ENCODE assay signal across 1 cellular context in the genomic region with DNA sequence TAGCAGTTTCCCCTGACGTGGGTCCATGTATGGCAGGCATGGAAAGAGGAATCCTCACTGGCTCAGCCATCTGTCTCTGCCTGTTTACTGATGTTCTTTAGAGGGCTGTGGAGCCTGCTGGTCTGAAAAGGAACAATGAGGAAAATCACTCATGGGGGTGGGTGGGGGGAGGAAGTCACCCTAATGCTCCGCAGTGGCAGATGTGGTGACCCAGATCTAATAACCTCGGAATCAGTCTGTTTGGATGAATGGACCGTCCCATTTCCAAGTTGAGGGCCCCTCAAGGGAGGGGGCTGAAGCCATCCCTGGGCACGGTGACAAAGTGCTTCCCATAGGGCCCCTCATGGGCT.
TF ChIP-seq lines count a peak whose summit lies in the region.

No MANE protein-coding gene starts in this region.

TF ChIP-seq in GM23338, 12 proteins besides CTCF, POLR2A, EP300 and RAD21:
- TF ChIP-seq, protein P1, sequence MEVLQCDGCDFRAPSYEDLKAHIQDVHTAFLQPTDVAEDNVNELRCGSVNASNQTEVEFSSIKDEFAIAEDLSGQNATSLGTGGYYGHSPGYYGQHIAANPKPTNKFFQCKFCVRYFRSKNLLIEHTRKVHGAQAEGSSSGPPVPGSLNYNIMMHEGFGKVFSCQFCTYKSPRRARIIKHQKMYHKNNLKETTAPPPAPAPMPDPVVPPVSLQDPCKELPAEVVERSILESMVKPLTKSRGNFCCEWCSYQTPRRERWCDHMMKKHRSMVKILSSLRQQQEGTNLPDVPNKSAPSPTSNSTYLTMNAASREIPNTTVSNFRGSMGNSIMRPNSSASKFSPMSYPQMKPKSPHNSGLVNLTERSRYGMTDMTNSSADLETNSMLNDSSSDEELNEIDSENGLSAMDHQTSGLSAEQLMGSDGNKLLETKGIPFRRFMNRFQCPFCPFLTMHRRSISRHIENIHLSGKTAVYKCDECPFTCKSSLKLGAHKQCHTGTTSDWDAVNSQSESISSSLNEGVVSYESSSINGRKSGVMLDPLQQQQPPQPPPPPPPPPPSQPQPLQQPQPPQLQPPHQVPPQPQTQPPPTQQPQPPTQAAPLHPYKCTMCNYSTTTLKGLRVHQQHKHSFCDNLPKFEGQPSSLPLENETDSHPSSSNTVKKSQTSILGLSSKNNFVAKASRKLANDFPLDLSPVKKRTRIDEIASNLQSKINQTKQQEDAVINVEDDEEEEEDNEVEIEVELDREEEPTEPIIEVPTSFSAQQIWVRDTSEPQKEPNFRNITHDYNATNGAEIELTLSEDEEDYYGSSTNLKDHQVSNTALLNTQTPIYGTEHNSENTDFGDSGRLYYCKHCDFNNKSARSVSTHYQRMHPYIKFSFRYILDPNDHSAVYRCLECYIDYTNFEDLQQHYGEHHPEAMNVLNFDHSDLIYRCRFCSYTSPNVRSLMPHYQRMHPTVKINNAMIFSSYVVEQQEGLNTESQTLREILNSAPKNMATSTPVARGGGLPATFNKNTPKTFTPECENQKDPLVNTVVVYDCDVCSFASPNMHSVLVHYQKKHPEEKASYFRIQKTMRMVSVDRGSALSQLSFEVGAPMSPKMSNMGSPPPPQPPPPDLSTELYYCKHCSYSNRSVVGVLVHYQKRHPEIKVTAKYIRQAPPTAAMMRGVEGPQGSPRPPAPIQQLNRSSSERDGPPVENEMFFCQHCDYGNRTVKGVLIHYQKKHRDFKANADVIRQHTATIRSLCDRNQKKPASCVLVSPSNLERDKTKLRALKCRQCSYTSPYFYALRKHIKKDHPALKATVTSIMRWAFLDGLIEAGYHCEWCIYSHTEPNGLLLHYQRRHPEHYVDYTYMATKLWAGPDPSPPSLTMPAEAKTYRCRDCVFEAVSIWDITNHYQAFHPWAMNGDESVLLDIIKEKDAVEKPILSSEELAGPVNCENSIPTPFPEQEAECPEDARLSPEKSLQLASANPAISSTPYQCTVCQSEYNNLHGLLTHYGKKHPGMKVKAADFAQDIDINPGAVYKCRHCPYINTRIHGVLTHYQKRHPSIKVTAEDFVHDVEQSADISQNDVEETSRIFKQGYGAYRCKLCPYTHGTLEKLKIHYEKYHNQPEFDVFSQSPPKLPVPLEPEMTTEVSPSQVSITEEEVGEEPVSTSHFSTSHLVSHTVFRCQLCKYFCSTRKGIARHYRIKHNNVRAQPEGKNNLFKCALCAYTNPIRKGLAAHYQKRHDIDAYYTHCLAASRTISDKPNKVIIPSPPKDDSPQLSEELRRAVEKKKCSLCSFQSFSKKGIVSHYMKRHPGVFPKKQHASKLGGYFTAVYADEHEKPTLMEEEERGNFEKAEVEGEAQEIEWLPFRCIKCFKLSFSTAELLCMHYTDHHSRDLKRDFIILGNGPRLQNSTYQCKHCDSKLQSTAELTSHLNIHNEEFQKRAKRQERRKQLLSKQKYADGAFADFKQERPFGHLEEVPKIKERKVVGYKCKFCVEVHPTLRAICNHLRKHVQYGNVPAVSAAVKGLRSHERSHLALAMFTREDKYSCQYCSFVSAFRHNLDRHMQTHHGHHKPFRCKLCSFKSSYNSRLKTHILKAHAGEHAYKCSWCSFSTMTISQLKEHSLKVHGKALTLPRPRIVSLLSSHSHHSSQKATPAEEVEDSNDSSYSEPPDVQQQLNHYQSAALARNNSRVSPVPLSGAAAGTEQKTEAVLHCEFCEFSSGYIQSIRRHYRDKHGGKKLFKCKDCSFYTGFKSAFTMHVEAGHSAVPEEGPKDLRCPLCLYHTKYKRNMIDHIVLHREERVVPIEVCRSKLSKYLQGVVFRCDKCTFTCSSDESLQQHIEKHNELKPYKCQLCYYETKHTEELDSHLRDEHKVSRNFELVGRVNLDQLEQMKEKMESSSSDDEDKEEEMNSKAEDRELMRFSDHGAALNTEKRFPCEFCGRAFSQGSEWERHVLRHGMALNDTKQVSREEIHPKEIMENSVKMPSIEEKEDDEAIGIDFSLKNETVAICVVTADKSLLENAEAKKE (CRISPR knock-in tag; IDR thresholded peaks at IDR 0.05): no peak
- TF ChIP-seq EZH2phosphoT487 (IDR thresholded peaks at IDR 0.05; ENCODE audit: unreplicated experiment): no peak
- no peak for TF ChIP-seq EZH2 (IDR thresholded peaks at IDR 0.05; ENCODE audit: low read depth, unreplicated experiment)
- TF ChIP-seq JUNB (IDR thresholded peaks at IDR 0.05; ENCODE audit: unreplicated experiment): no peak
- TF ChIP-seq STAT1 (IDR thresholded peaks at IDR 0.05; ENCODE audit: unreplicated experiment): no peak
- TF ChIP-seq POLR2AphosphoS5 (IDR thresholded peaks at IDR 0.05; ENCODE audit: low read depth): no peak
- TF ChIP-seq ZNF114 (CRISPR knock-in tag; IDR thresholded peaks at IDR 0.05): no peak
- TF ChIP-seq CREB1 (CRISPR knock-in tag; IDR thresholded peaks at IDR 0.05; ENCODE audit: low read depth): no peak
- TF ChIP-seq, protein P2, sequence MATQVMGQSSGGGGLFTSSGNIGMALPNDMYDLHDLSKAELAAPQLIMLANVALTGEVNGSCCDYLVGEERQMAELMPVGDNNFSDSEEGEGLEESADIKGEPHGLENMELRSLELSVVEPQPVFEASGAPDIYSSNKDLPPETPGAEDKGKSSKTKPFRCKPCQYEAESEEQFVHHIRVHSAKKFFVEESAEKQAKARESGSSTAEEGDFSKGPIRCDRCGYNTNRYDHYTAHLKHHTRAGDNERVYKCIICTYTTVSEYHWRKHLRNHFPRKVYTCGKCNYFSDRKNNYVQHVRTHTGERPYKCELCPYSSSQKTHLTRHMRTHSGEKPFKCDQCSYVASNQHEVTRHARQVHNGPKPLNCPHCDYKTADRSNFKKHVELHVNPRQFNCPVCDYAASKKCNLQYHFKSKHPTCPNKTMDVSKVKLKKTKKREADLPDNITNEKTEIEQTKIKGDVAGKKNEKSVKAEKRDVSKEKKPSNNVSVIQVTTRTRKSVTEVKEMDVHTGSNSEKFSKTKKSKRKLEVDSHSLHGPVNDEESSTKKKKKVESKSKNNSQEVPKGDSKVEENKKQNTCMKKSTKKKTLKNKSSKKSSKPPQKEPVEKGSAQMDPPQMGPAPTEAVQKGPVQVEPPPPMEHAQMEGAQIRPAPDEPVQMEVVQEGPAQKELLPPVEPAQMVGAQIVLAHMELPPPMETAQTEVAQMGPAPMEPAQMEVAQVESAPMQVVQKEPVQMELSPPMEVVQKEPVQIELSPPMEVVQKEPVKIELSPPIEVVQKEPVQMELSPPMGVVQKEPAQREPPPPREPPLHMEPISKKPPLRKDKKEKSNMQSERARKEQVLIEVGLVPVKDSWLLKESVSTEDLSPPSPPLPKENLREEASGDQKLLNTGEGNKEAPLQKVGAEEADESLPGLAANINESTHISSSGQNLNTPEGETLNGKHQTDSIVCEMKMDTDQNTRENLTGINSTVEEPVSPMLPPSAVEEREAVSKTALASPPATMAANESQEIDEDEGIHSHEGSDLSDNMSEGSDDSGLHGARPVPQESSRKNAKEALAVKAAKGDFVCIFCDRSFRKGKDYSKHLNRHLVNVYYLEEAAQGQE (IDR thresholded peaks at IDR 0.05; ENCODE audit: unreplicated experiment): no peak
- no peak for TF ChIP-seq ZNF331 (CRISPR knock-in tag; IDR thresholded peaks at IDR 0.05; ENCODE audit: low read depth)
- no peak for TF ChIP-seq NANOG (IDR thresholded peaks at IDR 0.05; ENCODE audit: borderline replicate concordance)
- TF ChIP-seq, protein P3, sequence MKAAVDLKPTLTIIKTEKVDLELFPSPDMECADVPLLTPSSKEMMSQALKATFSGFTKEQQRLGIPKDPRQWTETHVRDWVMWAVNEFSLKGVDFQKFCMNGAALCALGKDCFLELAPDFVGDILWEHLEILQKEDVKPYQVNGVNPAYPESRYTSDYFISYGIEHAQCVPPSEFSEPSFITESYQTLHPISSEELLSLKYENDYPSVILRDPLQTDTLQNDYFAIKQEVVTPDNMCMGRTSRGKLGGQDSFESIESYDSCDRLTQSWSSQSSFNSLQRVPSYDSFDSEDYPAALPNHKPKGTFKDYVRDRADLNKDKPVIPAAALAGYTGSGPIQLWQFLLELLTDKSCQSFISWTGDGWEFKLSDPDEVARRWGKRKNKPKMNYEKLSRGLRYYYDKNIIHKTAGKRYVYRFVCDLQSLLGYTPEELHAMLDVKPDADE (IDR thresholded peaks at IDR 0.05): no peak
